In genomic region chr17:27357236-27357635, GRCh38 we compare ENCODE assay signal across 20 cellular contexts.
A peak's percentile ranks its signal among the peaks of the same experiment; 100 is the strongest.
DNase-seq lines count a peak whose midpoint lies in the region; ATAC-seq and TF ChIP-seq lines count a peak whose summit lies in the region.
"Had no signal": no experiment of that assay in that cellular context is flagged by ENCODE, and none has a peak within 500 bp of the region (broad histone marks: within the 10 kb centered on the region; RNA-seq: fewer than 3 reads in every experiment).

No MANE protein-coding gene starts in this region.

- H3K18ac ChIP-seq in IMR-90 (ENCODE audit: low read depth, low read length) (no peak overlapping the region), mesenchymal stem cell (ENCODE audit: low read depth in 1 of 2, low read length in 2 of 2) (no peak overlapping the region), neuronal stem cell (ENCODE audit: low read length) (peak overlapping the region; percentile 55)

- intact Hi-C loops in IMR-90 (cut with micrococcal nuclease) = no loop called here

- dilution Hi-C loops in IMR-90 (cut with HindIII; ENCODE audit: low sequenced_read_pairs, unreplicated experiment) = no loop called here

- H2BK5ac ChIP-seq in IMR-90 (ENCODE audit: low read depth, low read length, poor library complexity, severe bottlenecking) (no peak overlapping the region), mesenchymal stem cell (ENCODE audit: low read depth, low read length, poor library complexity, severe bottlenecking) (no peak overlapping the region), neuronal stem cell (ENCODE audit: low read length) (no peak overlapping the region)

- no peak overlapping the region for H3K14ac ChIP-seq in IMR-90 (replicated peaks; ENCODE audit: low read depth, low read length)
- H3K14ac ChIP-seq in mesenchymal stem cell (ENCODE audit: low read length in 2 of 2) = no peak overlapping the region
- no peak overlapping the region for H3K14ac ChIP-seq in neuronal stem cell (ENCODE audit: low read length)

- H4K8ac ChIP-seq in IMR-90 (ENCODE audit: low read depth in 2 of 2, low read length in 2 of 2) (no peak overlapping the region), mesenchymal stem cell (ENCODE audit: low read length) (no peak overlapping the region), neuronal stem cell (ENCODE audit: low read depth, low read length) (no peak overlapping the region)

- 95% methylated on average over 4 of the region's 5 CpGs; no CpG with 5 or more reads in 1 of the 2 experiments for WGBS in IMR-90 (ENCODE audit: extremely low coverage in 2 of 2, insufficient read length in 1 of 2), 2 experiments
- WGBS in mesenchymal stem cell = 83% methylated on average over 5 of the region's 5 CpGs
- WGBS in neuronal stem cell (ENCODE audit: extremely low coverage in 2 of 2, insufficient read length in 2 of 2, insufficient replicate concordance in 1 of 2), 2 donors = no CpG with 5 or more reads among the region's 5 CpGs
- 84 to 93% methylated on average over 5 of the region's 5 CpGs for WGBS in upper lobe of left lung, 2 donors

- no peak for TF ChIP-seq RAD21 in IMR-90 (IDR thresholded peaks at IDR 0.05; ENCODE audit: low read length)

- H3K36me3 Mint-ChIP-seq in T-helper 17 cell (ENCODE audit: low read depth) = no peaks in the 10 kb centered on the region
- H3K36me3 Mint-ChIP-seq: CD4-positive, alpha-beta memory T cell had no signal

- H3K4me1 ChIP-seq in IMR-90 (ENCODE audit: control insufficient read depth, insufficient read depth, low read length) (peaks cover 8% of the 10 kb centered on the region), mesenchymal stem cell (ENCODE audit: control insufficient read depth, insufficient read depth, low read depth, low read length) (peaks cover 10% of the 10 kb centered on the region), neuronal stem cell (ENCODE audit: control insufficient read depth in 2 of 2, insufficient read depth in 1 of 2, low read depth in 1 of 2, low read length in 2 of 2) (peaks cover 0 to 10% of the 10 kb centered on the region in 2 donors), upper lobe of left lung (peaks cover 17 to 20% (median 18%) of the 10 kb centered on the region in 4 donors)

- peaks cover 6% of the 10 kb centered on the region for H3K9me1 ChIP-seq in IMR-90 (ENCODE audit: insufficient read depth, low read length)

- no peak overlapping the region for H3K4me3 ChIP-seq in IMR-90 (ENCODE audit: insufficient read depth, low read depth, low read length)
- H3K4me3 ChIP-seq in mesenchymal stem cell (ENCODE audit: insufficient read depth in 1 of 2, low read depth in 1 of 2, low read length in 2 of 2) = no peak overlapping the region
- no peak overlapping the region for H3K4me3 ChIP-seq in neuronal stem cell (ENCODE audit: low read length in 2 of 2)
- H3K4me3 ChIP-seq in upper lobe of left lung = no peak overlapping the region
- H3K4me3 ChIP-seq: A549 had no signal

- no peak overlapping the region for H2BK20ac ChIP-seq in IMR-90 (ENCODE audit: low read depth, low read length)

- H3K27me3 Mint-ChIP-seq in T-helper 17 cell = no peaks in the 10 kb centered on the region
- H3K27me3 Mint-ChIP-seq: CD4-positive, alpha-beta memory T cell had no signal

- no peak for ATAC-seq in IMR-90 (ENCODE audit: low read depth)
- ATAC-seq in T-helper 17 cell = no peak
- no peak for ATAC-seq in upper lobe of left lung (ENCODE audit: low FRiP score in 2 of 2)
- ATAC-seq: A549 had no signal

- H2AK5ac ChIP-seq in IMR-90 (ENCODE audit: low read depth, low read length) = no peak overlapping the region; the same call in 1 of the 2 replicates
- H2AK5ac ChIP-seq in mesenchymal stem cell (ENCODE audit: low read length, severe bottlenecking) = no peak overlapping the region
- H2AK5ac ChIP-seq in neuronal stem cell (ENCODE audit: low read depth, low read length) = peak overlapping the region; percentile 93

- H3K27ac ChIP-seq in IMR-90 (ENCODE audit: insufficient read depth, low read length) (no peak overlapping the region), mesenchymal stem cell (ENCODE audit: low read length, poor library complexity, severe bottlenecking) (no peak overlapping the region), neuronal stem cell (replicated peaks; ENCODE audit: low read length) (no peak overlapping the region), upper lobe of left lung (no peak overlapping the region)
- H3K27ac ChIP-seq: A549 had no signal

- no peak overlapping the region for H2BK15ac ChIP-seq in IMR-90 (ENCODE audit: low read depth, low read length)
- no peak overlapping the region for H2BK15ac ChIP-seq in mesenchymal stem cell (ENCODE audit: low read depth, poor library complexity, severe bottlenecking)
- H2BK15ac ChIP-seq in neuronal stem cell (ENCODE audit: low read length) = peak overlapping the region; percentile 27

- POLR2A ChIA-PET in IMR-90 (lab: Charles Lee; ENCODE audit: unreplicated experiment) = no interaction called here

- TF ChIP-seq CTCF in IMR-90 (conservative IDR thresholded peaks at IDR 0.05; ENCODE audit: low read depth, low read length) (no peak), upper lobe of left lung (IDR thresholded peaks at IDR 0.05) (no peak), GM10266 (IDR thresholded peaks at IDR 0.05; ENCODE audit: control insufficient read depth, insufficient read depth, low read depth, missing control alignments) (no peak)

- TF ChIP-seq POLR2A in IMR-90 (IDR thresholded peaks at IDR 0.05; ENCODE audit: low read depth, low read length) (no peak), upper lobe of left lung (IDR thresholded peaks at IDR 0.05) (no peak)

- H4K91ac ChIP-seq in IMR-90 (ENCODE audit: insufficient read depth, low read depth, low read length) (no peak overlapping the region), mesenchymal stem cell (ENCODE audit: low read length) (peak overlapping the region; percentile 21), neuronal stem cell (ENCODE audit: low read depth, low read length, poor library complexity) (peak overlapping the region; percentile 58)

- peaks cover 20% of the 10 kb centered on the region for H3K4me1 Mint-ChIP-seq in T-helper 17 cell

- H4K5ac ChIP-seq in IMR-90 (ENCODE audit: low read depth, low read length) = no peak overlapping the region

- DNase-seq in IMR-90 = no peak
- no peak for DNase-seq in T-helper 17 cell
- no peak for DNase-seq in mesenchymal stem cell
- DNase-seq in neuronal stem cell (ENCODE audit: low spot score) = no peak
- DNase-seq in GM03348 (ENCODE audit: low spot score) = no peak
- no peak for DNase-seq in upper lobe of left lung
- DNase-seq in GM10266 (ENCODE audit: extremely low spot score) = no peak
- DNase-seq in stimulated activated naive CD4-positive, alpha-beta T cell treated with Interleukin-2 at 50 U/mL for 16 hours (lab: John Stamatoyannopoulos, UW) = no peak
- DNase-seq: 8988T; ACHN; AML-193; C1 segment of cervical spinal cord; Calu3; CD4-positive, alpha-beta memory T cell; COR-L47; DMS153; DND-41; GOT3; HCEC 1CT had no signal

- H2BK12ac ChIP-seq in mesenchymal stem cell (ENCODE audit: low read length in 2 of 2) = peak overlapping the region in 1 of 2 experiments; percentile 15
- H2BK12ac ChIP-seq in neuronal stem cell (ENCODE audit: low read length) = no peak overlapping the region

- H3K9me3 ChIP-seq in IMR-90 (ENCODE audit: control insufficient read depth, insufficient read depth, low read length) = no peaks in the 10 kb centered on the region
- no peaks in the 10 kb centered on the region for H3K9me3 ChIP-seq in T-helper 17 cell (ENCODE audit: control insufficient read depth, low read length, poor library complexity, severe bottlenecking)
- H3K9me3 ChIP-seq in mesenchymal stem cell (ENCODE audit: control insufficient read depth, low read length) = no peaks in the 10 kb centered on the region
- H3K9me3 ChIP-seq in neuronal stem cell (replicated peaks in 1 of 2; ENCODE audit: control insufficient read depth in 2 of 2, insufficient read depth in 1 of 2, low read depth in 1 of 2, low read length in 2 of 2) = peaks cover 0 to 7% of the 10 kb centered on the region in 2 donors
- no peaks in the 10 kb centered on the region for H3K9me3 ChIP-seq in upper lobe of left lung
- H3K9me3 ChIP-seq: A549 had no signal

- no TSS peak for BruUV-seq in IMR-90 (replicated peaks; lab: Mats Ljungman, UMichigan)

- no peaks in the 10 kb centered on the region for H3K27me3 ChIP-seq in IMR-90 (ENCODE audit: control insufficient read depth, insufficient read depth, low read length)
- no peaks in the 10 kb centered on the region for H3K27me3 ChIP-seq in mesenchymal stem cell (ENCODE audit: control insufficient read depth in 1 of 2, insufficient read depth in 1 of 2, low read length in 2 of 2)
- H3K27me3 ChIP-seq in neuronal stem cell (ENCODE audit: control insufficient read depth in 3 of 3, insufficient read depth in 3 of 3, low read depth in 1 of 3, low read length in 3 of 3) = peaks cover 0 to 9% (median 0%) of the 10 kb centered on the region in 3 experiments
- H3K27me3 ChIP-seq in upper lobe of left lung = no peaks in the 10 kb centered on the region

- no peaks in the 10 kb centered on the region for H4K20me1 ChIP-seq in IMR-90 (ENCODE audit: insufficient read depth, low read length)

- in situ Hi-C loops in IMR-90 (cut with MboI; ENCODE audit: low sequenced_read_pairs) = no loop called here

- H3K27ac Mint-ChIP-seq in T-helper 17 cell = peak overlapping the region; percentile 45

- H2BK120ac ChIP-seq in IMR-90 (ENCODE audit: low read depth, low read length) (no peak overlapping the region), mesenchymal stem cell (ENCODE audit: low read depth, low read length) (no peak overlapping the region), neuronal stem cell (ENCODE audit: low read depth, low read length) (no peak overlapping the region)

- no peak overlapping the region for H2AK9ac ChIP-seq in IMR-90 (replicated peaks; ENCODE audit: low read depth, low read length, poor library complexity)

- H2AFZ ChIP-seq in IMR-90 (replicated peaks; ENCODE audit: low read length, poor library complexity) (peak overlapping the region; percentile 41), mesenchymal stem cell (ENCODE audit: low read depth, low read length) (no peak overlapping the region), neuronal stem cell (ENCODE audit: low read length) (no peak overlapping the region)

- H3K4me3 Mint-ChIP-seq in T-helper 17 cell = no peak overlapping the region
- H3K4me3 Mint-ChIP-seq: CD4-positive, alpha-beta memory T cell had no signal

- no peak for TF ChIP-seq EP300 in upper lobe of left lung (IDR thresholded peaks at IDR 0.05)

- CTCF ChIA-PET in IMR-90 (lab: Yijun Ruan, JAX) = interaction anchor here (0.6 kb wide), 1 partner anchor 33 kb away, joined by 3 read pairs; no protein-coding TSS in a partner anchor

- 0 out of 2 replicates have a peak overlapping the region, but pooled peaks have one; percentile 4 for H3K4ac ChIP-seq in IMR-90 (ENCODE audit: low read depth, low read length)
- no peak overlapping the region for H3K4ac ChIP-seq in mesenchymal stem cell (ENCODE audit: low read depth in 1 of 2, low read length in 2 of 2)
- no peak overlapping the region for H3K4ac ChIP-seq in neuronal stem cell (ENCODE audit: low read length)

- H3K4me2 ChIP-seq in IMR-90 (ENCODE audit: low read depth, low read length) = no peak overlapping the region
- no peak overlapping the region for H3K4me2 ChIP-seq in mesenchymal stem cell (ENCODE audit: low read length, poor library complexity, severe bottlenecking)
- no peak overlapping the region for H3K4me2 ChIP-seq in neuronal stem cell (ENCODE audit: insufficient read depth, low read length, poor library complexity, severe bottlenecking)
- H3K4me2 ChIP-seq: A549 had no signal

- no peaks in the 10 kb centered on the region for H3K36me3 ChIP-seq in IMR-90 (ENCODE audit: control insufficient read depth, insufficient read depth, low read length)
- no peaks in the 10 kb centered on the region for H3K36me3 ChIP-seq in mesenchymal stem cell (ENCODE audit: control insufficient read depth in 1 of 2, insufficient read depth in 2 of 2, low read depth in 1 of 2, low read length in 2 of 2)
- peaks cover 0 to 2% of the 10 kb centered on the region in 2 donors for H3K36me3 ChIP-seq in neuronal stem cell (replicated peaks in 1 of 2; ENCODE audit: control insufficient read depth in 2 of 2, insufficient read depth in 2 of 2, low read length in 2 of 2)
- H3K36me3 ChIP-seq in upper lobe of left lung = no peaks in the 10 kb centered on the region

- no peak overlapping the region for H3K23ac ChIP-seq in IMR-90 (ENCODE audit: low read depth, low read length)
- H3K23ac ChIP-seq in mesenchymal stem cell (ENCODE audit: low read length in 2 of 2) = no peak overlapping the region
- H3K23ac ChIP-seq in neuronal stem cell (ENCODE audit: low read depth, low read length, poor library complexity) = no peak overlapping the region

- no peak overlapping the region for H3K56ac ChIP-seq in IMR-90 (ENCODE audit: extremely low read depth, insufficient read depth, low read length)

- H3K79me1 ChIP-seq in IMR-90 (ENCODE audit: low read depth in 1 of 2, low read length in 2 of 2) (peaks cover 7 to 16% of the 10 kb centered on the region in 2 experiments; a peak in 3 of 4 replicates), mesenchymal stem cell (replicated peaks; ENCODE audit: low read length, poor library complexity, severe bottlenecking) (peaks cover 2% of the 10 kb centered on the region), neuronal stem cell (ENCODE audit: low read depth, low read length) (no peaks in the 10 kb centered on the region)

- no peak overlapping the region for H3K9ac ChIP-seq in IMR-90 (ENCODE audit: low read depth, low read length)
- no peak overlapping the region for H3K9ac ChIP-seq in mesenchymal stem cell (ENCODE audit: low read length)
- no peak overlapping the region for H3K9ac ChIP-seq in neuronal stem cell (ENCODE audit: low read depth, low read length, poor library complexity)
